In genomic region chr17:74107107-74107506, GRCh38 we compare ENCODE assay signal across 24 cellular contexts.
"Had no signal": no experiment of that assay in that cellular context is flagged by ENCODE, and none has a peak within 500 bp of the region (broad histone marks: within the 10 kb centered on the region; RNA-seq: fewer than 3 reads in every experiment).

No MANE protein-coding gene starts in this region.

- FAIRE-seq: small intestine had no signal

- H3K27ac ChIP-seq: left ventricle myocardium inferior, ovary, prostate gland, sigmoid colon, spleen, tibial nerve, upper lobe of left lung, vagina had no signal

- H3K4me1 ChIP-seq: left ventricle myocardium inferior, prostate gland, sigmoid colon, tibial nerve, upper lobe of left lung, vagina had no signal

- H3K36me3 ChIP-seq: left ventricle myocardium inferior, ovary, prostate gland, sigmoid colon, spleen, tibial nerve, upper lobe of left lung, vagina had no signal

- DNase-seq: head of caudate nucleus; hippocampal formation; immature natural killer cell; islet precursor cell; left ventricle myocardium inferior; naive thymus-derived CD8-positive, alpha-beta T cell; ovary; retina; right cardiac atrium; sigmoid colon; small intestine; stimulated activated CD4-positive, alpha-beta T cell treated with anti-CD3 and anti-CD28 coated beads, Interleukin-2, amount 100 ng/mL, for 48 hours; stimulated activated CD4-positive, alpha-beta T cell treated with anti-CD3 and anti-CD28 coated beads, Interleukin-4, amount 100 ng/mL, for 4 hours; stimulated activated CD8-positive, alpha-beta memory T cell treated with anti-CD3 and anti-CD28 coated beads, Interleukin-4, amount 100 ng/mL, for 48 hours; stimulated activated naive CD4-positive, alpha-beta T cell treated with Interleukin-2 at 50 U/mL for 16 hours; stimulated activated naive CD8-positive, alpha-beta T cell treated with anti-CD3 and anti-CD28 coated beads, Interleukin-15, amount 100 ng/mL, for 72 hours; substantia nigra; upper lobe of left lung had no signal

- H3K27me3 ChIP-seq: ovary, tibial nerve, vagina had no signal

- H3K9me3 ChIP-seq: left ventricle myocardium inferior, ovary, prostate gland, sigmoid colon, spleen, tibial nerve, upper lobe of left lung, vagina had no signal

- ATAC-seq: naive thymus-derived CD8-positive, alpha-beta T cell; right cardiac atrium; stimulated activated memory B cell treated with anti-CD40 and anti-IgM and Interleukin-4, amounts not matched to agents 10 μg/mL and 1 μg/mL and 100 μg/mL, for 72 hours; stimulated activated naive CD8-positive, alpha-beta T cell treated with anti-CD3 and anti-CD28 coated beads, Interleukin-15, amount 100 ng/mL, for 72 hours had no signal

- H3K4me3 ChIP-seq: left ventricle myocardium inferior, lung, ovary, prostate gland, sigmoid colon, spleen, tibial nerve, upper lobe of left lung, vagina had no signal
